In genomic region chr11:66842501-66842895, GRCh38 we compare ENCODE assay signal across 8 cellular contexts. TPM values are rescaled to one million over a fixed set of nuclear protein-coding genes. Genes with fewer than 3 reads are reported as not detected.
A peak's percentile ranks its signal among the peaks of the same experiment; 100 is the strongest.
DNase-seq lines count a peak whose midpoint lies in the region; ATAC-seq, FAIRE-seq and TF ChIP-seq lines count a peak whose summit lies in the region.

No MANE protein-coding gene starts in this region.

- no peaks in the 10 kb centered on the region for H3K9me3 Mint-ChIP-seq in activated T-helper 2 cell treated with anti-CD3 and anti-CD28 coated beads, Interferon-gamma antibody, Interleukin-2, Interleukin-4, amounts not matched to agents 10 μg/mL and 5 μg/mL and 100 μg/mL, durations not matched to agents 14 hours and 24 hours and 36 hours

- peak overlapping the region; percentile 82 to 96 for H3K9ac ChIP-seq in kidney (ENCODE audit: low read length in 2 of 2)

- FAIRE-seq in kidney (lab: Jason Lieb, UNC): no peak

- H3K27ac ChIP-seq in kidney (ENCODE audit: low read depth in 2 of 2, low read length in 2 of 2) (peak overlapping the region; percentile 96), thoracic aorta (peak overlapping the region; percentile 95 to 96)

- no peaks in the 10 kb centered on the region for H3K27me3 Mint-ChIP-seq in activated T-helper 2 cell treated with anti-CD3 and anti-CD28 coated beads, Interferon-gamma antibody, Interleukin-2, Interleukin-4, amounts not matched to agents 10 μg/mL and 5 μg/mL and 100 μg/mL, durations not matched to agents 14 hours and 24 hours and 36 hours (ENCODE audit: low read depth)

- H3K4me3 ChIP-seq in kidney (ENCODE audit: low read length in 2 of 2): peak overlapping the region; percentile 80 to 83
- H3K4me3 ChIP-seq in thoracic aorta: peak overlapping the region; percentile 90

- peaks cover 53% of the 10 kb centered on the region for H3K36me3 Mint-ChIP-seq in activated T-helper 2 cell treated with anti-CD3 and anti-CD28 coated beads, Interferon-gamma antibody, Interleukin-2, Interleukin-4, amounts not matched to agents 10 μg/mL and 5 μg/mL and 100 μg/mL, durations not matched to agents 14 hours and 24 hours and 36 hours (ENCODE audit: low read depth)

- peak; percentile 60 for DNase-seq in activated CD8-positive, alpha-beta memory T cell treated with anti-CD3 and anti-CD28 coated beads for 24 hours
- no peak for DNase-seq in activated CD8-positive, alpha-beta memory T cell treated with anti-CD3 and anti-CD28 coated beads, Interleukin-2, amount 50 U/mL, for 48 hours
- DNase-seq in activated T-helper 2 cell treated with anti-CD3 and anti-CD28 coated beads, Interferon-gamma antibody, Interleukin-2, Interleukin-4, amounts not matched to agents 10 μg/mL and 5 μg/mL and 100 μg/mL, durations not matched to agents 14 hours and 24 hours and 36 hours (ENCODE audit: low spot score): no peak
- DNase-seq in kidney (peak; percentile 63), thoracic aorta (ENCODE audit: low spot score) (no peak), NOMO-1 treated with DMSO at 0.1 percent for 48 hours (lab: John Stamatoyannopoulos, UW; ENCODE audit: unreplicated experiment) (no peak), ecto neural progenitor cell (ENCODE audit: low spot score) (no peak)

- peak overlapping the region; percentile 96 for H3K4me3 Mint-ChIP-seq in activated T-helper 2 cell treated with anti-CD3 and anti-CD28 coated beads, Interferon-gamma antibody, Interleukin-2, Interleukin-4, amounts not matched to agents 10 μg/mL and 5 μg/mL and 100 μg/mL, durations not matched to agents 14 hours and 24 hours and 36 hours (ENCODE audit: low read depth)

- no peaks in the 10 kb centered on the region for H3K9me3 ChIP-seq in kidney (ENCODE audit: control insufficient read depth in 1 of 2, low read length in 2 of 2)
- no peaks in the 10 kb centered on the region for H3K9me3 ChIP-seq in thoracic aorta

- intact Hi-C loops in activated T-helper 2 cell treated with anti-CD3 and anti-CD28 coated beads, Interferon-gamma antibody, Interleukin-2, Interleukin-4, amounts not matched to agents 10 μg/mL and 5 μg/mL and 100 μg/mL, durations not matched to agents 14 hours and 24 hours and 36 hours (cut with micrococcal nuclease): loop anchor here (2.0 to 5.0 kb wide), 4 partner anchors 14 to 495 kb away; partner anchors contain the start of genes B4GAT1, BRMS1, LRFN4 and PC
- intact Hi-C loops in kidney (cut with DNase I): no loop called here

- peaks cover 39% of the 10 kb centered on the region for H3K4me1 Mint-ChIP-seq in activated T-helper 2 cell treated with anti-CD3 and anti-CD28 coated beads, Interferon-gamma antibody, Interleukin-2, Interleukin-4, amounts not matched to agents 10 μg/mL and 5 μg/mL and 100 μg/mL, durations not matched to agents 14 hours and 24 hours and 36 hours (ENCODE audit: low read depth)

- H3K36me3 ChIP-seq in kidney (ENCODE audit: control insufficient read depth in 1 of 2, insufficient read depth in 2 of 2, low read length in 2 of 2) (peaks cover 5 to 8% of the 10 kb centered on the region in 2 donors), thoracic aorta (peaks cover 16% of the 10 kb centered on the region)

- no peak for ATAC-seq in thoracic aorta (ENCODE audit: insufficient number of reproducible peaks, low FRiP score, low read depth)
- ATAC-seq in GM21619 (IDR thresholded peaks at IDR 0.05; ENCODE audit: unreplicated experiment): no peak

- peak overlapping the region; percentile 91 for H3K27ac Mint-ChIP-seq in activated T-helper 2 cell treated with anti-CD3 and anti-CD28 coated beads, Interferon-gamma antibody, Interleukin-2, Interleukin-4, amounts not matched to agents 10 μg/mL and 5 μg/mL and 100 μg/mL, durations not matched to agents 14 hours and 24 hours and 36 hours

- H3K4me1 ChIP-seq in kidney (ENCODE audit: control insufficient read depth in 1 of 2, insufficient read depth in 1 of 2, low read depth in 1 of 2, low read length in 2 of 2): peaks cover 0 to 14% of the 10 kb centered on the region in 2 donors
- peaks cover 17 to 28% of the 10 kb centered on the region in 2 donors for H3K4me1 ChIP-seq in thoracic aorta (ENCODE audit: control insufficient read depth in 1 of 2, low read depth in 2 of 2)

- no peaks in the 10 kb centered on the region for H3K27me3 ChIP-seq in thoracic aorta (replicated peaks; ENCODE audit: insufficient read depth)

- no peak for TF ChIP-seq CTCF in kidney (IDR thresholded peaks at IDR 0.05; ENCODE audit: borderline replicate concordance, extremely low read depth, insufficient read depth)
- no peak for TF ChIP-seq CTCF in thoracic aorta (IDR thresholded peaks at IDR 0.05)

RNA-seq across cellular contexts. Expression of gene RCE1, which starts 0.7 kb away (rescaled TPM):
- 27.5 and 27.8 TPM in 2 replicates for total RNA-seq in activated T-helper 2 cell treated with anti-CD3 and anti-CD28 coated beads, Interferon-gamma antibody, Interleukin-2, Interleukin-4, amounts not matched to agents 10 μg/mL and 5 μg/mL and 100 μg/mL, durations not matched to agents 14 hours and 24 hours and 36 hours
- total RNA-seq in kidney (22.3 TPM), thoracic aorta (10 to 100 TPM; 11.9 to 17.5 TPM)
- polyA plus RNA-seq in kidney (ENCODE audit: insufficient read depth, low read depth, low replicate concordance): 13.8 TPM

RNA-seq across cellular contexts. Expression of gene LRFN4, which starts 14.4 kb away (rescaled TPM):
- total RNA-seq in activated T-helper 2 cell treated with anti-CD3 and anti-CD28 coated beads, Interferon-gamma antibody, Interleukin-2, Interleukin-4, amounts not matched to agents 10 μg/mL and 5 μg/mL and 100 μg/mL, durations not matched to agents 14 hours and 24 hours and 36 hours: 48.9 and 50.3 TPM in 2 replicates
- total RNA-seq in kidney (22.3 TPM), thoracic aorta (10 to 100 TPM; 12.4 to 23.0 TPM)
- polyA plus RNA-seq in kidney (ENCODE audit: insufficient read depth, low read depth, low replicate concordance): 6.8 TPM

Comparison
In these comparisons a context has a peak if more than half of its experiments do, and no peak if none do; other contexts are left out.
1. DNase-seq: peak in activated CD8-positive, alpha-beta memory T cell treated with anti-CD3 and anti-CD28 coated beads for 24 hours (single experiment) and kidney (single experiment); none in activated CD8-positive, alpha-beta memory T cell treated with anti-CD3 and anti-CD28 coated beads, Interleukin-2, amount 50 U/mL, for 48 hours (single experiment), activated T-helper 2 cell treated with anti-CD3 and anti-CD28 coated beads, Interferon-gamma antibody, Interleukin-2, Interleukin-4, amounts not matched to agents 10 μg/mL and 5 μg/mL and 100 μg/mL, durations not matched to agents 14 hours and 24 hours and 36 hours (single experiment), thoracic aorta (single experiment), NOMO-1 treated with DMSO at 0.1 percent for 48 hours (single experiment) and ecto neural progenitor cell (single experiment).